Comparison of ENCODE assay signal across 1 cellular context in the genomic region with DNA sequence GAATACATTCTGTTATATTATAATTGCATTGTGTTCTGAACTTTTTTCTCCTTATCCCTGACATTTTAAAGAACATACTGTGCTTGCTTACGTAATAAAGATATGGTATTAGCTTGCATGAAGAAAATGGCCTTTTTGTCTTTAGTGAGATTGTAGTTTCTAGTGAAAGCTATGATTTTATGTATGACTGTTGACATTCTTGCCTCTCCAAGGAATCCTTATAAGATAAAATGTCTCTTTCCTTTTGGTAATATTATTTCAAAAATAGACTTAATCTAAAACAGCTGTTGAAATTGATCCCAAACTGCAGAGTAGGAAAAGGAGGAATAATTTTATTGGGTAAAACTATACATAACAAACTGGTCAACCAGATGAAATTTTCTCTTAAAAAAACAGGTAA.
TF ChIP-seq lines count a peak whose summit lies in the region.

No MANE protein-coding gene starts in this region.

TF ChIP-seq in SK-N-SH treated with all-trans-retinoic acid at 6 μM for 48 hours, 23 proteins besides CTCF, POLR2A, EP300 and RAD21 (continued from another document):
- TF ChIP-seq, protein P1, sequence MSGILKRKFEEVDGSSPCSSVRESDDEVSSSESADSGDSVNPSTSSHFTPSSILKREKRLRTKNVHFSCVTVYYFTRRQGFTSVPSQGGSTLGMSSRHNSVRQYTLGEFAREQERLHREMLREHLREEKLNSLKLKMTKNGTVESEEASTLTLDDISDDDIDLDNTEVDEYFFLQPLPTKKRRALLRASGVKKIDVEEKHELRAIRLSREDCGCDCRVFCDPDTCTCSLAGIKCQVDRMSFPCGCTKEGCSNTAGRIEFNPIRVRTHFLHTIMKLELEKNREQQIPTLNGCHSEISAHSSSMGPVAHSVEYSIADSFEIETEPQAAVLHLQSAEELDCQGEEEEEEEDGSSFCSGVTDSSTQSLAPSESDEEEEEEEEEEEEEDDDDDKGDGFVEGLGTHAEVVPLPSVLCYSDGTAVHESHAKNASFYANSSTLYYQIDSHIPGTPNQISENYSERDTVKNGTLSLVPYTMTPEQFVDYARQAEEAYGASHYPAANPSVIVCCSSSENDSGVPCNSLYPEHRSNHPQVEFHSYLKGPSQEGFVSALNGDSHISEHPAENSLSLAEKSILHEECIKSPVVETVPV (CRISPR knock-in tag; IDR thresholded peaks at IDR 0.05): no peak
- TF ChIP-seq, protein P2, sequence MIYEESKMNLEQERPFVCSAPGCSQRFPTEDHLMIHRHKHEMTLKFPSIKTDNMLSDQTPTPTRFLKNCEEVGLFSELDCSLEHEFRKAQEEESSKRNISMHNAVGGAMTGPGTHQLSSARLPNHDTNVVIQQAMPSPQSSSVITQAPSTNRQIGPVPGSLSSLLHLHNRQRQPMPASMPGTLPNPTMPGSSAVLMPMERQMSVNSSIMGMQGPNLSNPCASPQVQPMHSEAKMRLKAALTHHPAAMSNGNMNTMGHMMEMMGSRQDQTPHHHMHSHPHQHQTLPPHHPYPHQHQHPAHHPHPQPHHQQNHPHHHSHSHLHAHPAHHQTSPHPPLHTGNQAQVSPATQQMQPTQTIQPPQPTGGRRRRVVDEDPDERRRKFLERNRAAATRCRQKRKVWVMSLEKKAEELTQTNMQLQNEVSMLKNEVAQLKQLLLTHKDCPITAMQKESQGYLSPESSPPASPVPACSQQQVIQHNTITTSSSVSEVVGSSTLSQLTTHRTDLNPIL (CRISPR knock-in tag; IDR thresholded peaks at IDR 0.05; ENCODE audit: low read depth): no peak
- TF ChIP-seq ESRRG (CRISPR knock-in tag; IDR thresholded peaks at IDR 0.05) (no peak), ZNF565 (CRISPR knock-in tag; conservative IDR thresholded peaks at IDR 0.05; ENCODE audit: low read depth) (no peak), ISL1 (CRISPR knock-in tag; IDR thresholded peaks at IDR 0.05) (no peak), ARNTL (CRISPR knock-in tag; IDR thresholded peaks at IDR 0.05; ENCODE audit: borderline replicate concordance, low read depth) (no peak), BACH2 (CRISPR knock-in tag; IDR thresholded peaks at IDR 0.05; ENCODE audit: borderline replicate concordance) (no peak), TCF4 (CRISPR knock-in tag; IDR thresholded peaks at IDR 0.05; ENCODE audit: borderline replicate concordance) (no peak), CSDC2 (CRISPR knock-in tag; IDR thresholded peaks at IDR 0.05) (no peak), PPARA (CRISPR knock-in tag; IDR thresholded peaks at IDR 0.05; ENCODE audit: borderline replicate concordance) (no peak), ZNF8 (CRISPR knock-in tag; IDR thresholded peaks at IDR 0.05) (no peak), GLIS3 (CRISPR knock-in tag; IDR thresholded peaks at IDR 0.05) (no peak), ZNF70 (CRISPR knock-in tag; IDR thresholded peaks at IDR 0.05) (no peak), TOX (CRISPR knock-in tag; IDR thresholded peaks at IDR 0.05; ENCODE audit: borderline replicate concordance) (no peak), RARB (CRISPR knock-in tag; IDR thresholded peaks at IDR 0.05) (no peak), SNAI2 (CRISPR knock-in tag; IDR thresholded peaks at IDR 0.05) (no peak)
- TF ChIP-seq, protein P3, sequence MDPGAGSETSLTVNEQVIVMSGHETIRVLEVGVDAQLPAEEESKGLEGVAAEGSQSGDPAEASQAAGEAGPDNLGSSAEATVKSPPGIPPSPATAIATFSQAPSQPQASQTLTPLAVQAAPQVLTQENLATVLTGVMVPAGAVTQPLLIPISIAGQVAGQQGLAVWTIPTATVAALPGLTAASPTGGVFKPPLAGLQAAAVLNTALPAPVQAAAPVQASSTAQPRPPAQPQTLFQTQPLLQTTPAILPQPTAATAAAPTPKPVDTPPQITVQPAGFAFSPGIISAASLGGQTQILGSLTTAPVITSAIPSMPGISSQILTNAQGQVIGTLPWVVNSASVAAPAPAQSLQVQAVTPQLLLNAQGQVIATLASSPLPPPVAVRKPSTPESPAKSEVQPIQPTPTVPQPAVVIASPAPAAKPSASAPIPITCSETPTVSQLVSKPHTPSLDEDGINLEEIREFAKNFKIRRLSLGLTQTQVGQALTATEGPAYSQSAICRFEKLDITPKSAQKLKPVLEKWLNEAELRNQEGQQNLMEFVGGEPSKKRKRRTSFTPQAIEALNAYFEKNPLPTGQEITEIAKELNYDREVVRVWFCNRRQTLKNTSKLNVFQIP (CRISPR knock-in tag; IDR thresholded peaks at IDR 0.05; ENCODE audit: borderline replicate concordance, low read depth): no peak
